ENCODE assay signal across 14 cellular contexts in genomic region chr20:17663486-17663885, GRCh38. TPM values are rescaled to one million over a fixed set of nuclear protein-coding genes. Genes with fewer than 3 reads are reported as not detected.
DNase-seq lines count a peak whose midpoint lies in the region; ATAC-seq and TF ChIP-seq lines count a peak whose summit lies in the region.
"Had no signal": no experiment of that assay in that cellular context is flagged by ENCODE, and none has a peak within 500 bp of the region (broad histone marks: within the 10 kb centered on the region; RNA-seq: fewer than 3 reads in every experiment).

No MANE protein-coding gene starts in this region.

- H4K5ac ChIP-seq in mesendoderm (ENCODE audit: low read length): no peak overlapping the region

- H2AFZ ChIP-seq in OCI-LY1 (ENCODE audit: low read length): no peak overlapping the region

- no peak overlapping the region for H4K8ac ChIP-seq in mesendoderm (ENCODE audit: low read depth, low read length)

- TF ChIP-seq CTCF in OCI-LY1 (IDR thresholded peaks at IDR 0.05; ENCODE audit: low read length): no peak

- H3K4me2 ChIP-seq in OCI-LY1 (ENCODE audit: low read length) (peak overlapping the region; percentile 76), mesendoderm (ENCODE audit: low read length) (no peak overlapping the region)

- DNase-seq in caudate nucleus (lab: John Stamatoyannopoulos, UW) (no peak), mesendoderm (peak; percentile 80), iPS-NIHi7 (ENCODE audit: extremely low spot score) (no peak), activated gamma-delta T cell (lab: John Stamatoyannopoulos, UW) (no peak)
- DNase-seq: activated CD4-positive, alpha-beta T cell treated with anti-CD3 and anti-CD28 coated beads, Interleukin-2, amount 50 U/mL, for 1 hour; NCI-H146; NCI-H510A treated with DMSO at 0.1 percent for 48 hours; T-helper 9 cell had no signal

- H3K79me1 ChIP-seq in mesendoderm (ENCODE audit: low read length): peaks cover 21% of the 10 kb centered on the region

- H3K9ac ChIP-seq in OCI-LY1 (ENCODE audit: low read length) (peak overlapping the region; percentile 57), mesendoderm (ENCODE audit: low read length) (no peak overlapping the region)

- peak overlapping the region; percentile 48 for H3K4me3 ChIP-seq in OCI-LY1 (ENCODE audit: low read depth, low read length, poor library complexity, severe bottlenecking)
- H3K4me3 ChIP-seq in mesendoderm (ENCODE audit: low read length): no peak overlapping the region
- H3K4me3 ChIP-seq: K562, Peyer's patch had no signal

- H2BK15ac ChIP-seq in mesendoderm (replicated peaks; ENCODE audit: low read depth): no peak overlapping the region

- no peak overlapping the region for H3K56ac ChIP-seq in mesendoderm (ENCODE audit: low read length)

- no peaks in the 10 kb centered on the region for H3K9me3 ChIP-seq in OCI-LY1 (ENCODE audit: low read length)
- H3K9me3 ChIP-seq: Peyer's patch had no signal

- no peak overlapping the region for H2AK5ac ChIP-seq in mesendoderm (ENCODE audit: low read length)

- H3F3A ChIP-seq in OCI-LY1 (ENCODE audit: insufficient read depth, low read length): no peaks in the 10 kb centered on the region

- no peak overlapping the region for H3K18ac ChIP-seq in mesendoderm (ENCODE audit: low read length)

- H3K27ac ChIP-seq in OCI-LY1 (ENCODE audit: low read depth, low read length, poor library complexity, severe bottlenecking): peak overlapping the region; percentile 79
- peak overlapping the region; percentile 46 for H3K27ac ChIP-seq in caudate nucleus (ENCODE audit: low read depth, low read length)
- no peak overlapping the region for H3K27ac ChIP-seq in mesendoderm (ENCODE audit: low read depth, low read length)
- H3K27ac ChIP-seq in temporal lobe (ENCODE audit: low read depth, low read length): peak overlapping the region; percentile 46

- H3K4ac ChIP-seq in mesendoderm (ENCODE audit: low read depth, low read length): no peak overlapping the region

- no peak overlapping the region for H2BK120ac ChIP-seq in mesendoderm (ENCODE audit: low read depth, low read length)

- no CpG with 5 or more reads among the region's 5 CpGs for WGBS in mesendoderm (ENCODE audit: extremely low coverage, insufficient coverage, low lambda C conversion rate)

- no peak overlapping the region for H2BK5ac ChIP-seq in mesendoderm (ENCODE audit: low read length)

- H3K27me3 ChIP-seq in OCI-LY1 (ENCODE audit: insufficient read depth, low read length) (no peaks in the 10 kb centered on the region), mesendoderm (ENCODE audit: insufficient read depth, low read length, poor library complexity) (no peaks in the 10 kb centered on the region)
- H3K27me3 ChIP-seq: Peyer's patch had no signal

- H4K20me1 ChIP-seq in OCI-LY1 (ENCODE audit: insufficient read depth, low read length): no peaks in the 10 kb centered on the region

- ATAC-seq in GM21515 (IDR thresholded peaks at IDR 0.05; ENCODE audit: unreplicated experiment): no peak

- H3K79me2 ChIP-seq in OCI-LY1 (ENCODE audit: insufficient read depth, low read length) (peaks cover 6% of the 10 kb centered on the region), mesendoderm (ENCODE audit: control insufficient read depth, insufficient read depth, low read length) (peaks cover 71% of the 10 kb centered on the region)

- H3K36me3 ChIP-seq in OCI-LY1 (ENCODE audit: insufficient read depth, low read length) (peaks cover 21% of the 10 kb centered on the region), mesendoderm (ENCODE audit: control insufficient read depth, insufficient read depth, low read length) (peaks cover 3% of the 10 kb centered on the region)

- H3K4me1 ChIP-seq in OCI-LY1 (ENCODE audit: insufficient read depth, low read length, severe bottlenecking) (peaks cover 64% of the 10 kb centered on the region), mesendoderm (ENCODE audit: control insufficient read depth, low read depth, low read length) (peaks cover 19% of the 10 kb centered on the region)

- H3K9me2 ChIP-seq in OCI-LY1 (ENCODE audit: low read depth, low read length): no peaks in the 10 kb centered on the region

- no peak overlapping the region for H3K23ac ChIP-seq in mesendoderm (ENCODE audit: low read length)

RNA-seq across cellular contexts. Expression of gene RRBP1, which starts 18.6 kb away (rescaled TPM):
- polyA plus RNA-seq in mesendoderm (2013, experiment 1 of 2): 99.7 TPM
- 101 TPM for polyA plus RNA-seq in mesendoderm (2013, experiment 2 of 2)
- 6.1 TPM for total RNA-seq in temporal lobe

RNA-seq across cellular contexts. Expression of gene BANF2, which starts 36.3 kb away (rescaled TPM):
- not detected for polyA plus RNA-seq in mesendoderm (2013, experiment 1 of 2)
- polyA plus RNA-seq in mesendoderm (2013, experiment 2 of 2): not detected
- total RNA-seq in temporal lobe: not detected
- total RNA-seq: bronchial epithelial cell, K562, Peyer's patch had no signal
- polyA plus RNA-seq: K562 had no signal
